Comparison of ENCODE assay signal across 24 cellular contexts in the genomic region with DNA sequence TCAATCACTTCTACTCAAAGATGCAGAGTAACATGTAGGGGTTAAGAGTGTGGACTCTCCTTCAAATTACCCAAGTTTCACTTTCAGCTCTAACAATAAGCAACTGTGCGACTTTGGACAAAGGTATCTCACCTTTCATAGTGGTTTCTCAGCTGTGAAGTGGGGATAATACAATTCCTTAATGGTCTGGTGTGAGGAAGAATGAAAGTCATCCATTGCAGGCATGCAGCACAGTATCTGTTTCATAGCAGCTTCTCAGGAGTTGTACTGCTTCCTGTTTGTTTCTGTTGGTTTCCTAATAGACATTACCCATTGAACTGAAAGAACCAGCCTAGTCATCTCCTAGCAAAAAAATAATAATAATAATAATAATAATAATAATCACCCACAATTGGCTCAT.
DNase-seq lines count a peak whose midpoint lies in the region; ATAC-seq and TF ChIP-seq lines count a peak whose summit lies in the region.
"Had no signal": no experiment of that assay in that cellular context is flagged by ENCODE, and none has a peak within 500 bp of the region (broad histone marks: within the 10 kb centered on the region; RNA-seq: fewer than 3 reads in every experiment).

No MANE protein-coding gene starts in this region.

- no peak overlapping the region for H3K4me3 Mint-ChIP-seq in activated T-helper 17 cell treated with anti-CD3 and anti-CD28 coated beads, Interleukin-2, amount 50 U/mL, for 72 hours
- H3K4me3 Mint-ChIP-seq: CD4-positive, alpha-beta T cell; H9; HFFc6 had no signal

- ATAC-seq in GM19452 (IDR thresholded peaks at IDR 0.05; ENCODE audit: unreplicated experiment) (peak; percentile 55), HG02610 (IDR thresholded peaks at IDR 0.05; ENCODE audit: unreplicated experiment) (peak; percentile 53), HG03520 (IDR thresholded peaks at IDR 0.05; ENCODE audit: unreplicated experiment) (peak; percentile 46)
- no peak for ATAC-seq in activated T-helper 17 cell treated with anti-CD3 and anti-CD28 coated beads, Interleukin-2, amount 50 U/mL, for 72 hours (replicated peaks)
- ATAC-seq: HepG2, PC-3 had no signal

- no peaks in the 10 kb centered on the region for H3K36me3 Mint-ChIP-seq in activated T-helper 17 cell treated with anti-CD3 and anti-CD28 coated beads, Interleukin-2, amount 50 U/mL, for 72 hours (ENCODE audit: low read depth)

- no peak overlapping the region for H3K4me3 ChIP-seq in GM12865 (ENCODE audit: low read depth, low read length)
- H3K4me3 ChIP-seq: BLaER1 had no signal

- H3K4me1 Mint-ChIP-seq in activated T-helper 17 cell treated with anti-CD3 and anti-CD28 coated beads, Interleukin-2, amount 50 U/mL, for 72 hours, result no peaks in the 10 kb centered on the region
- H3K4me1 Mint-ChIP-seq: H9 had no signal

- H3K27me3 Mint-ChIP-seq in activated T-helper 17 cell treated with anti-CD3 and anti-CD28 coated beads, Interleukin-2, amount 50 U/mL, for 72 hours, result peaks cover 6% of the 10 kb centered on the region

- in situ Hi-C loops in KBM-7 (cut with MboI; ENCODE audit: low pct_unique_long_range_greater_than_20kb, low sequenced_read_pairs), result no loop called here

- no peak for TF ChIP-seq CTCF in GM12865 (IDR thresholded peaks at IDR 0.05; ENCODE audit: insufficient read depth, low read depth, low read length, missing control alignments)

- DNase-seq in GM12865 (ENCODE audit: low read depth) (peak; percentile 5), KBM-7 (no peak), NCI-H187 (lab: John Stamatoyannopoulos, UW) (no peak), NCI-H1417 (lab: John Stamatoyannopoulos, UW) (no peak)
- DNase-seq: ACHN; CD4-positive, alpha-beta T cell; COR-L47; DMS79; H9; HFFc6; KG1; NCI-H1092 treated with DMSO at 0.1 percent for 48 hours; NCI-H146; NCI-H2081; NCI-H2171 treated with DMSO at 0.1 percent for 48 hours; NCI-H526 treated with DMSO at 0.1 percent for 48 hours; PC-3; Right ventricle myocardium superior had no signal

- no peak overlapping the region for H3K27ac Mint-ChIP-seq in activated T-helper 17 cell treated with anti-CD3 and anti-CD28 coated beads, Interleukin-2, amount 50 U/mL, for 72 hours
- H3K27ac Mint-ChIP-seq: CD4-positive, alpha-beta T cell; HFFc6 had no signal

- H3K9me3 Mint-ChIP-seq in activated T-helper 17 cell treated with anti-CD3 and anti-CD28 coated beads, Interleukin-2, amount 50 U/mL, for 72 hours, result no peaks in the 10 kb centered on the region
- H3K9me3 Mint-ChIP-seq: HFFc6 had no signal
